In genomic region chr6:125363360-125364121, GRCh38 we compare ENCODE assay signal across 8 cellular contexts.
DNase-seq lines count a peak whose midpoint lies in the region; ATAC-seq, FAIRE-seq and TF ChIP-seq lines count a peak whose summit lies in the region.

No MANE protein-coding gene starts in this region.

- H3K4me1 ChIP-seq in A549 (no peaks in the 10 kb centered on the region), HUES48 (ENCODE audit: control insufficient read depth, insufficient read depth, low read length) (peaks cover 20% of the 10 kb centered on the region), adipocyte (ENCODE audit: control insufficient read depth, insufficient read depth, low read length) (peaks cover 14% of the 10 kb centered on the region), rectal smooth muscle tissue (ENCODE audit: control insufficient read depth, insufficient read depth, low read length) (peaks cover 19% of the 10 kb centered on the region)

- TF ChIP-seq RAD21 in A549 (conservative IDR thresholded peaks at IDR 0.05 in 1 of 2, IDR thresholded peaks at IDR 0.05 in 1 of 2): no peak

- TF ChIP-seq EP300 in A549 (IDR thresholded peaks at IDR 0.05): no peak

- FAIRE-seq in A549 (lab: Jason Lieb, UNC): no peak

- DNase-seq in A549 (ENCODE audit: low read depth in 1 of 2, low spot score in 1 of 2): no peak
- no peak for DNase-seq in adipocyte (ENCODE audit: low read depth)
- peak in 30 of 51 donors; percentile 6 to 71 (median 36) for DNase-seq in hypothalamus (lab: John Stamatoyannopoulos, UW)
- DNase-seq in effector CD4-positive, alpha-beta T cell: no peak
- DNase-seq in T-helper 2 cell treated with Interferon-gamma antibody and Interleukin-4, amounts not matched to agents 5 μg/mL and 100 μg/mL, for 36 hours (ENCODE audit: low spot score): no peak

- TF ChIP-seq CTCF in A549 (IDR thresholded peaks at IDR 0.05): no peak

- H3K27ac ChIP-seq in A549 (no peak overlapping the region), HUES48 (ENCODE audit: low read depth, low read length) (peak overlapping the region; percentile 96), rectal smooth muscle tissue (ENCODE audit: low read depth, low read length) (peak overlapping the region; percentile 88)

- POLR2A ChIA-PET in A549 (lab: Yijun Ruan, JAX): no interaction called here

- peaks cover 45% of the 10 kb centered on the region for H3K27me3 Mint-ChIP-seq in T-helper 2 cell treated with Interferon-gamma antibody and Interleukin-4, amounts not matched to agents 5 μg/mL and 100 μg/mL, for 36 hours (ENCODE audit: low read depth)

- H3K36me3 ChIP-seq in HUES48 (ENCODE audit: control insufficient read depth, insufficient read depth, low read length) (no peaks in the 10 kb centered on the region), adipocyte (ENCODE audit: control insufficient read depth, insufficient read depth, low read length, severe bottlenecking) (no peaks in the 10 kb centered on the region), rectal smooth muscle tissue (ENCODE audit: control insufficient read depth, insufficient read depth, low read length) (no peaks in the 10 kb centered on the region)

- CTCF ChIA-PET in A549 (lab: Yijun Ruan, JAX): interaction anchor here (0.6 kb wide), 1 partner anchor 70 kb away, joined by 3 read pairs; no protein-coding TSS in a partner anchor

- H3K9ac ChIP-seq in HUES48 (ENCODE audit: low read depth, low read length): peak overlapping the region; percentile 72
- peak overlapping the region; percentile 66 for H3K9ac ChIP-seq in adipocyte (ENCODE audit: low read length)
- peak overlapping the region; percentile 24 for H3K9ac ChIP-seq in rectal smooth muscle tissue (ENCODE audit: low read length)

- H3K36me3 Mint-ChIP-seq in T-helper 2 cell treated with Interferon-gamma antibody and Interleukin-4, amounts not matched to agents 5 μg/mL and 100 μg/mL, for 36 hours (ENCODE audit: low read depth): no peaks in the 10 kb centered on the region

- H3K27ac Mint-ChIP-seq in T-helper 2 cell treated with Interferon-gamma antibody and Interleukin-4, amounts not matched to agents 5 μg/mL and 100 μg/mL, for 36 hours: no peak overlapping the region

- H3K9me3 Mint-ChIP-seq in T-helper 2 cell treated with Interferon-gamma antibody and Interleukin-4, amounts not matched to agents 5 μg/mL and 100 μg/mL, for 36 hours: no peaks in the 10 kb centered on the region

- no peak overlapping the region for H3K4me3 Mint-ChIP-seq in T-helper 2 cell treated with Interferon-gamma antibody and Interleukin-4, amounts not matched to agents 5 μg/mL and 100 μg/mL, for 36 hours

- H3K4me3 ChIP-seq in A549 (no peak overlapping the region; the same call in 2 of the 3 replicates), HUES48 (ENCODE audit: low read depth, low read length) (peak overlapping the region; percentile 69), adipocyte (ENCODE audit: low read length) (peak overlapping the region; percentile 80), rectal smooth muscle tissue (ENCODE audit: low read length) (peak overlapping the region; percentile 41)

- H3K4me2 ChIP-seq in A549: peak overlapping the region; percentile 52

- WGBS in A549 (ENCODE audit: missing lambda C conversion rate): 41% methylated on average over 23 of the region's 43 CpGs

- H3K27me3 ChIP-seq in HUES48 (ENCODE audit: control insufficient read depth, insufficient read depth, low read length) (peaks cover 46% of the 10 kb centered on the region), adipocyte (replicated peaks; ENCODE audit: control insufficient read depth, insufficient read depth, low read length) (no peaks in the 10 kb centered on the region), rectal smooth muscle tissue (ENCODE audit: control insufficient read depth, insufficient read depth, low read length) (peaks cover 5% of the 10 kb centered on the region)

- H3K9me3 ChIP-seq in A549: no peaks in the 10 kb centered on the region
- no peaks in the 10 kb centered on the region for H3K9me3 ChIP-seq in HUES48 (ENCODE audit: control insufficient read depth, insufficient read depth, low read length)
- H3K9me3 ChIP-seq in adipocyte (ENCODE audit: control insufficient read depth, low read length): no peaks in the 10 kb centered on the region

- no peak for TF ChIP-seq POLR2A in A549 (IDR thresholded peaks at IDR 0.05; ENCODE audit: low read length)
- no peak for TF ChIP-seq POLR2A in GM18505 (IDR thresholded peaks at IDR 0.05; ENCODE audit: borderline replicate concordance, extremely low read depth, insufficient read depth, insufficient read length)

- ATAC-seq in A549 (peak in 1 of 2 experiments; percentile 46; a peak in 3 of 6 replicates), GM18505 (IDR thresholded peaks at IDR 0.05; ENCODE audit: unreplicated experiment) (no peak)

- peaks cover 3% of the 10 kb centered on the region for H3K4me1 Mint-ChIP-seq in T-helper 2 cell treated with Interferon-gamma antibody and Interleukin-4, amounts not matched to agents 5 μg/mL and 100 μg/mL, for 36 hours (ENCODE audit: low read depth)

TF ChIP-seq in A549, 52 proteins besides CTCF, POLR2A, EP300 and RAD21:
- TF ChIP-seq HDAC2 (IDR thresholded peaks at IDR 0.05) (no peak), NFE2L2 (conservative IDR thresholded peaks at IDR 0.05; ENCODE audit: low read length) (no peak), ZC3H11A (IDR thresholded peaks at IDR 0.05) (no peak), HOXB5 (CRISPR knock-in tag; IDR thresholded peaks at IDR 0.05) (no peak)
TF ChIP-seq in A549: peak in this region for 0.

Comparison
In these comparisons a context has a peak if more than half of its experiments do, and no peak if none do; other contexts are left out.
1. DNase-seq: peak in hypothalamus (30 of 51); none in A549 (0 of 2), adipocyte (single experiment), effector CD4-positive, alpha-beta T cell (single experiment) and T-helper 2 cell treated with Interferon-gamma antibody and Interleukin-4, amounts not matched to agents 5 μg/mL and 100 μg/mL, for 36 hours (single experiment).
2. H3K27ac ChIP-seq: peak in HUES48 (single experiment) and rectal smooth muscle tissue (single experiment); none in A549 (0 of 2).
3. Peak in every context shown above with its lines, with median percentiles within 50 percentile points of each other: H3K9ac ChIP-seq.